Comparison of ENCODE assay signal across 25 cellular contexts in genomic region chr16:78060295-78060694, GRCh38. TPM values are rescaled to one million over a fixed set of nuclear protein-coding genes. Genes with fewer than 3 reads are reported as not detected.
"Had no signal": no experiment of that assay in that cellular context is flagged by ENCODE, and none has a peak within 500 bp of the region (broad histone marks: within the 10 kb centered on the region; RNA-seq: fewer than 3 reads in every experiment).

No MANE protein-coding gene starts in this region.

- H3K4me1 Mint-ChIP-seq: activated naive CD8-positive, alpha-beta T cell treated with anti-CD3 and anti-CD28 coated beads for 36 hours; naive thymus-derived CD8-positive, alpha-beta T cell had no signal

- ATAC-seq: left lung; naive thymus-derived CD8-positive, alpha-beta T cell had no signal

- H3K4me3 Mint-ChIP-seq: activated naive CD8-positive, alpha-beta T cell treated with anti-CD3 and anti-CD28 coated beads for 36 hours; mesothelial cell of epicardium; naive thymus-derived CD8-positive, alpha-beta T cell had no signal

- H3K9me3 ChIP-seq: left lung, spleen, upper lobe of left lung had no signal

- DNase-seq: activated CD4-positive, alpha-beta T cell treated with anti-CD3 and anti-CD28 coated beads for 4 hours; activated CD4-positive, alpha-beta T cell treated with anti-CD3 and anti-CD28 coated beads, Interleukin-2, amount 50 U/mL, for 48 hours; activated CD4-positive, CD25-positive, alpha-beta regulatory T cell; activated naive CD4-positive, alpha-beta T cell treated with Interleukin-2 at 50 U/mL for 16 hours; activated naive CD8-positive, alpha-beta T cell treated with anti-CD3 and anti-CD28 coated beads for 36 hours; activated T-cell treated with anti-CD3 and anti-CD28 coated beads, Interleukin-2, amount 50 U/mL, for 48 hours; central memory CD4-positive, alpha-beta T cell; dermis blood vessel endothelial cell; effector CD8-positive, alpha-beta T cell; foreskin melanocyte; glutamatergic neuron; hippocampal formation; kidney glomerular epithelial cell; left lung; naive thymus-derived CD8-positive, alpha-beta T cell; retina; spleen; stimulated activated CD4-positive, alpha-beta T cell treated with anti-CD3 and anti-CD28 coated beads, Interleukin-4, amount 100 ng/mL, for 1 hour; stimulated activated naive CD4-positive, alpha-beta T cell had no signal

- H3K4me1 ChIP-seq: left lung, spleen, upper lobe of left lung had no signal

- H3K36me3 Mint-ChIP-seq: activated naive CD8-positive, alpha-beta T cell treated with anti-CD3 and anti-CD28 coated beads for 36 hours; mesothelial cell of epicardium had no signal

- H3K4me3 ChIP-seq: left lung, spleen, upper lobe of left lung had no signal

- H3K36me3 ChIP-seq: left lung, spleen, upper lobe of left lung had no signal

- H3K27ac ChIP-seq: left lung, spleen, upper lobe of left lung had no signal

- H3K27ac Mint-ChIP-seq: activated naive CD8-positive, alpha-beta T cell treated with anti-CD3 and anti-CD28 coated beads for 36 hours; mesothelial cell of epicardium; naive thymus-derived CD8-positive, alpha-beta T cell had no signal

- H3K9me3 Mint-ChIP-seq: activated naive CD8-positive, alpha-beta T cell treated with anti-CD3 and anti-CD28 coated beads for 36 hours; mesothelial cell of epicardium; naive thymus-derived CD8-positive, alpha-beta T cell had no signal

- H3K27me3 ChIP-seq: upper lobe of left lung had no signal

RNA-seq across cellular contexts. Expression of gene CLEC3A, which starts 37.9 kb away (rescaled TPM):
- total RNA-seq: activated naive CD8-positive, alpha-beta T cell treated with anti-CD3 and anti-CD28 coated beads for 36 hours; astrocyte; dermis blood vessel endothelial cell; left lung; lung microvascular endothelial cell; mesothelial cell of epicardium; naive thymus-derived CD8-positive, alpha-beta T cell; osteoblast; posterior vena cava; spleen; upper lobe of left lung had no signal
- polyA plus RNA-seq: naive thymus-derived CD8-positive, alpha-beta T cell; spleen had no signal
